Comparison of ENCODE assay signal across 13 cellular contexts in the genomic region with DNA sequence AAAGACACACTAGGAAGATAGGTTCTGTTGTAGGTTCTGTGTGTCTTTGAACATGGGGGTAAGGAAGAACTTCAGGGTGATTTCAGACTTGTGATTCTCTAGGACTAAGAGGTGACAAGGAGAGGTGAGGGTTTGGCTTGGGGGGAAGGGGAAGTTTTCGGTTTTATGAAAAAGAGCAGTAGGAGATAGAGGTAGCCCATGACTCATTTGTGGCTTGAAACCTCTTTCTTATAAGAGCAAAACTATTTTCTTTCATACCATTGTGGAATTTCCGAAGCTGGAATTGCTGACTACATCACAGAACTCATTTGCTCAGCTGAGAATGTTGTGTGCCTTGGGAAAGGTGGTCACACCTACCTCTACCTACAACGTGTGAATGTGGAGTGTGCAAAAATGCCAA. TPM values are rescaled to one million over a fixed set of nuclear protein-coding genes. Genes with fewer than 3 reads are reported as not detected.
DNase-seq lines count a peak whose midpoint lies in the region; ATAC-seq and TF ChIP-seq lines count a peak whose summit lies in the region.
"Had no signal": no experiment of that assay in that cellular context is flagged by ENCODE, and none has a peak within 500 bp of the region (broad histone marks: within the 10 kb centered on the region; RNA-seq: fewer than 3 reads in every experiment).

No MANE protein-coding gene starts in this region.

- H3K27ac ChIP-seq in spleen: peak overlapping the region in 7 of 8 donors; percentile 1 to 89 (median 82)
- H3K27ac ChIP-seq in testis: no peak overlapping the region
- H3K27ac ChIP-seq: hepatocyte had no signal

- intact Hi-C loops in spleen (cut with DNase I; ENCODE audit: low total_unique reads) (no loop called here), testis (cut with DNase I; ENCODE audit: low total_unique reads) (no loop called here), mucosa of descending colon (cut with DNase I, micrococcal nuclease) (no loop called here)

- peaks cover 100% of the 10 kb centered on the region for H3K4me1 Mint-ChIP-seq in activated T-cell treated with anti-CD3 and anti-CD28 coated beads, Interleukin-2, amount 50 U/mL, for 72 hours (ENCODE audit: low read depth)

- H3K27ac Mint-ChIP-seq in activated T-cell treated with anti-CD3 and anti-CD28 coated beads, Interleukin-2, amount 50 U/mL, for 72 hours: peak overlapping the region; percentile 99

- peaks cover 97% of the 10 kb centered on the region for H3K4me1 ChIP-seq in Loucy (ENCODE audit: insufficient read depth, low read length, poor library complexity, severe bottlenecking)
- H3K4me1 ChIP-seq in spleen: peaks cover 42 to 88% (median 80%) of the 10 kb centered on the region in 6 donors
- H3K4me1 ChIP-seq in testis: no peaks in the 10 kb centered on the region
- H3K4me1 ChIP-seq in mucosa of descending colon (ENCODE audit: low read depth): no peaks in the 10 kb centered on the region

- TF ChIP-seq CTCF in Loucy (conservative IDR thresholded peaks at IDR 0.05; ENCODE audit: low read length) (no peak), spleen (IDR thresholded peaks at IDR 0.05 in 8 of 11, conservative IDR thresholded peaks at IDR 0.05 in 3 of 11) (no peak), testis (IDR thresholded peaks at IDR 0.05) (no peak), mucosa of descending colon (IDR thresholded peaks at IDR 0.05) (no peak)

- peak; percentile 16 for DNase-seq in SIG-M5 treated with dmso at 0.1 percent for 504 hours (lab: John Stamatoyannopoulos, UW; ENCODE audit: unreplicated experiment)
- DNase-seq in SIG-M5 (lab: John Stamatoyannopoulos, UW): no peak
- DNase-seq in activated T-cell treated with anti-CD3 and anti-CD28 coated beads, Interleukin-2, amount 50 U/mL, for 72 hours: peak; percentile 62 to 74
- no peak for DNase-seq in spleen
- no peak for DNase-seq in testis
- DNase-seq in mucosa of descending colon: no peak
- DNase-seq: NCI-H1436, transverse colon had no signal

- H3K9me3 ChIP-seq in Loucy (ENCODE audit: insufficient read depth, low read depth, low read length): no peaks in the 10 kb centered on the region
- H3K9me3 ChIP-seq in spleen: no peaks in the 10 kb centered on the region
- no peaks in the 10 kb centered on the region for H3K9me3 ChIP-seq in testis
- no peaks in the 10 kb centered on the region for H3K9me3 ChIP-seq in mucosa of descending colon
- H3K9me3 ChIP-seq: transverse colon had no signal

- no peaks in the 10 kb centered on the region for H3K9me2 ChIP-seq in Loucy (replicated peaks; ENCODE audit: low read depth, low read length)

- peak; percentile 39 to 41 for ATAC-seq in activated T-cell treated with anti-CD3 and anti-CD28 coated beads, Interleukin-2, amount 50 U/mL, for 72 hours (replicated peaks in 1 of 2)
- ATAC-seq in HG03469 (IDR thresholded peaks at IDR 0.05; ENCODE audit: unreplicated experiment) (no peak), mucosa of descending colon (no peak)
- ATAC-seq: Panc1 had no signal

- H3K36me3 ChIP-seq in Loucy (ENCODE audit: insufficient read depth, low read length): no peaks in the 10 kb centered on the region
- no peaks in the 10 kb centered on the region for H3K36me3 ChIP-seq in spleen
- H3K36me3 ChIP-seq in testis (ENCODE audit: low read depth, missing control alignments): no peaks in the 10 kb centered on the region
- no peaks in the 10 kb centered on the region for H3K36me3 ChIP-seq in mucosa of descending colon (ENCODE audit: low read depth)
- H3K36me3 ChIP-seq: transverse colon had no signal

- no peaks in the 10 kb centered on the region for H3K27me3 Mint-ChIP-seq in activated T-cell treated with anti-CD3 and anti-CD28 coated beads, Interleukin-2, amount 50 U/mL, for 72 hours (ENCODE audit: low read depth)

- H3K79me2 ChIP-seq in Loucy (ENCODE audit: insufficient read depth, low read length): no peaks in the 10 kb centered on the region
- H3K79me2 ChIP-seq: hepatocyte had no signal

- peak overlapping the region; percentile 83 to 94 for H3K4me3 Mint-ChIP-seq in activated T-cell treated with anti-CD3 and anti-CD28 coated beads, Interleukin-2, amount 50 U/mL, for 72 hours

- peak overlapping the region; percentile 92 for H3K4me2 ChIP-seq in Loucy (ENCODE audit: low read depth, low read length, poor library complexity, severe bottlenecking)
- H3K4me2 ChIP-seq: hepatocyte had no signal

- peak overlapping the region; percentile 60 for H2AFZ ChIP-seq in Loucy (ENCODE audit: low read length)
- H2AFZ ChIP-seq: hepatocyte had no signal

- H3K36me3 Mint-ChIP-seq in activated T-cell treated with anti-CD3 and anti-CD28 coated beads, Interleukin-2, amount 50 U/mL, for 72 hours (ENCODE audit: insufficient read depth in 2 of 2): no peaks in the 10 kb centered on the region

- H3K4me3 ChIP-seq in Loucy (ENCODE audit: low read length, poor library complexity, severe bottlenecking) (no peak overlapping the region), spleen (no peak overlapping the region), testis (no peak overlapping the region), mucosa of descending colon (no peak overlapping the region)
- H3K4me3 ChIP-seq: hepatocyte, transverse colon had no signal

- no peaks in the 10 kb centered on the region for H4K20me1 ChIP-seq in Loucy (ENCODE audit: insufficient read depth, low read length, poor library complexity, severe bottlenecking)

- peaks cover 26% of the 10 kb centered on the region for H3F3A ChIP-seq in Loucy (ENCODE audit: low read depth)

- H3K9ac ChIP-seq in Loucy (ENCODE audit: low read depth, low read length, poor library complexity, severe bottlenecking): peak overlapping the region; percentile 91

- no peaks in the 10 kb centered on the region for H3K9me3 Mint-ChIP-seq in activated T-cell treated with anti-CD3 and anti-CD28 coated beads, Interleukin-2, amount 50 U/mL, for 72 hours

- TF ChIP-seq POLR2A in spleen (IDR thresholded peaks at IDR 0.05) (no peak), testis (IDR thresholded peaks at IDR 0.05) (no peak)

- WGBS in spleen, 5 donors: 34 to 44% (median 40%) methylated on average over 3 of the region's 3 CpGs
- WGBS in testis, 2 donors: 71 to 79% methylated on average over 3 of the region's 3 CpGs

- no peaks in the 10 kb centered on the region for H3K27me3 ChIP-seq in Loucy (ENCODE audit: insufficient read depth, low read length, poor library complexity, severe bottlenecking)
- no peaks in the 10 kb centered on the region for H3K27me3 ChIP-seq in spleen (replicated peaks in 1 of 7)
- H3K27me3 ChIP-seq in testis: no peaks in the 10 kb centered on the region
- H3K27me3 ChIP-seq: hepatocyte, transverse colon had no signal

RNA-seq across cellular contexts. Expression of a gene that starts 39.6 kb away (rescaled TPM):
- 100 to 1,000 TPM; 427 to 504 TPM for total RNA-seq in activated T-cell treated with anti-CD3 and anti-CD28 coated beads, Interleukin-2, amount 50 U/mL, for 72 hours
- 100 to 1,000 TPM; 212 to 389 (median 260) TPM for total RNA-seq in spleen
- polyA plus RNA-seq in spleen: 10 to 100 TPM; 36.4 to 39.2 (median 37.9) TPM
- total RNA-seq in testis: 10 to 100 TPM in 1 of 2 donors, 1 to 10 TPM in 1; 9.9 to 10.4 TPM
- 4.2 TPM for polyA plus RNA-seq in testis (ENCODE audit: insufficient read depth, low read depth, low replicate concordance)
- total RNA-seq in mucosa of descending colon: 10 to 100 TPM in 1 of 3 donors, 1 to 10 TPM in 2; 7.8 to 14.9 (median 8.8) TPM
- total RNA-seq: A172 had no signal

Comparison
In these comparisons a context has a peak if more than half of its experiments do, and no peak if none do; other contexts are left out.
1. DNase-seq: peak in SIG-M5 treated with dmso at 0.1 percent for 504 hours (single experiment) and activated T-cell treated with anti-CD3 and anti-CD28 coated beads, Interleukin-2, amount 50 U/mL, for 72 hours (2 of 2); none in SIG-M5 (single experiment), spleen (single experiment), testis (single experiment) and mucosa of descending colon (0 of 3).
2. ATAC-seq: peak in activated T-cell treated with anti-CD3 and anti-CD28 coated beads, Interleukin-2, amount 50 U/mL, for 72 hours (2 of 2); none in HG03469 (single experiment) and mucosa of descending colon (single experiment).
3. H3K27ac ChIP-seq: peak in spleen (7 of 8); none in testis (0 of 2).
4. RNA of a gene that starts 39.6 kb away (total RNA-seq): 427 to 504 TPM in activated T-cell treated with anti-CD3 and anti-CD28 coated beads, Interleukin-2, amount 50 U/mL, for 72 hours and 212 to 389 TPM in spleen; 9.9 to 10.4 TPM in testis and 7.8 to 14.9 TPM in mucosa of descending colon; every median in the first group is over 10 times any median in the second.